In the genomic region with DNA sequence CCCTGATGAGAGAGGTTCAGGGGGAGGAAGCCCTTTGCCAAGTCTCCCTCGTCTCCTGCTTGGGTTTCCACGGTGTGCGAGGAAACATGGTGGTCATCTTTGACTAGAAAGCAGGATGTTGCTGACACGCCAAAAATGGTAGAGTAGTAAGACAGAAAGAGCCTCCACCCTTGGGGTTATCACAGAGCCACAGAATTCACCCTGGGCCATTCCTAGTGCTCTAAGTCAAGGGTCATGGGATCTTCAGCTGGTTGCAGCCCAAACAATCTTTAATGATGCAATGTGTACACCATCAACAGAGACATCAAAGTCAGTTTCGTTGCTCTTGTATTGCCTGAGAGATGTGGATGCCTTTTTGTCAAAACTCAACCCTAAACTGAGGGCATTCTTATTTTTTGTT, we compare ENCODE assay signal across 25 cellular contexts.
"Had no signal": no experiment of that assay in that cellular context is flagged by ENCODE, and none has a peak within 500 bp of the region (broad histone marks: within the 10 kb centered on the region; RNA-seq: fewer than 3 reads in every experiment).

No MANE protein-coding gene starts in this region.

- H3K9me3 ChIP-seq: adrenal gland, SK-N-SH had no signal

- DNase-seq: activated CD4-positive, alpha-beta T cell treated with anti-CD3 and anti-CD28 coated beads for 48 hours; activated CD4-positive, alpha-beta T cell treated with anti-CD3 and anti-CD28 coated beads, Interleukin-2, amount 50 U/mL, for 4 hours; activated CD4-positive, CD25-positive, alpha-beta regulatory T cell treated with anti-CD3 and anti-CD28 coated beads, Interleukin-2, amount 50 U/mL, for 72 hours; activated CD8-positive, alpha-beta memory T cell treated with anti-CD3 and anti-CD28 coated beads, Interleukin-2, amount 50 U/mL, for 48 hours; activated CD8-positive, alpha-beta T cell treated with anti-CD3 and anti-CD28 coated beads, Interleukin-2, amount 10 ng/mL, durations not matched to agents 7 days and 5 days; activated naive CD4-positive, alpha-beta T cell treated with anti-CD3 and anti-CD28 coated beads, Interleukin-2, amount 50 U/mL, for 16 hours; activated naive CD8-positive, alpha-beta T cell treated with anti-CD3 and anti-CD28 coated beads, Interleukin-2, amount 10 ng/mL, durations not matched to agents 7 days and 5 days; activated T-cell treated with anti-CD3 and anti-CD28 coated beads, Interleukin-2, amount 50 U/mL, for 1 hour; anterior cingulate cortex; Karpas-422; MM.1S; NCI-H1105; NCI-H1436; NCI-H1694 treated with DMSO at 0.1 percent for 48 hours; NCI-H2029 treated with DMSO at 0.1 percent for 48 hours; NCI-H345; NCI-H510A; NCI-H526 treated with DMSO at 0.1 percent for 48 hours; NCI-H82; NK-92 treated with Interleukin-12 subunit alpha and Interleukin-12 subunit beta, amount 100 ng/mL, for 24 hours; OCI-M1; SK-N-SH had no signal

- H3K9ac ChIP-seq: SK-N-SH had no signal

- H3K9me2 ChIP-seq: SK-N-SH had no signal

- H3K4me3 ChIP-seq: adrenal gland had no signal

- H3K27ac ChIP-seq: adrenal gland had no signal

- H3K36me3 ChIP-seq: adrenal gland had no signal

- H3K27me3 ChIP-seq: adrenal gland had no signal

- H3K4me2 ChIP-seq: SK-N-SH had no signal

- ATAC-seq: activated CD8-positive, alpha-beta T cell treated with anti-CD3 and anti-CD28 coated beads, Interleukin-2, amount 10 ng/mL, durations not matched to agents 7 days and 5 days; Right ventricle myocardium inferior; WTC11 had no signal
